ENCODE assay signal across 2 cellular contexts in genomic region chr1:6009120-6010040, GRCh38.
A peak's percentile ranks its signal among the peaks of the same experiment; 100 is the strongest.
TF ChIP-seq lines count a peak whose summit lies in the region.

No MANE protein-coding gene starts in this region.

TF ChIP-seq in IMR-90, 13 proteins besides CTCF, POLR2A, EP300 and RAD21:
- TF ChIP-seq RCOR1 (IDR thresholded peaks at IDR 0.05; ENCODE audit: insufficient replicate concordance, low read length), result no peak
- no peak for TF ChIP-seq MAFK (IDR thresholded peaks at IDR 0.05; ENCODE audit: low read depth, low read length)
- TF ChIP-seq USF2 (IDR thresholded peaks at IDR 0.05; ENCODE audit: low read depth, low read length), result no peak
- TF ChIP-seq RFX5 (IDR thresholded peaks at IDR 0.05; ENCODE audit: low read depth, low read length), result no peak
- TF ChIP-seq BHLHE40 (IDR thresholded peaks at IDR 0.05; ENCODE audit: low read depth, low read length), result no peak
- no peak for TF ChIP-seq FOS (IDR thresholded peaks at IDR 0.05; ENCODE audit: low read depth, low read length)
- no peak for TF ChIP-seq CHD1 (IDR thresholded peaks at IDR 0.05; ENCODE audit: low read depth, low read length)
- TF ChIP-seq MXI1 (IDR thresholded peaks at IDR 0.05; ENCODE audit: borderline replicate concordance, low read depth, low read length), result no peak
- TF ChIP-seq NFE2L2 (IDR thresholded peaks at IDR 0.05; ENCODE audit: low read depth, low read length), result no peak
- TF ChIP-seq MAZ (IDR thresholded peaks at IDR 0.05; ENCODE audit: borderline replicate concordance, low read depth, low read length), result no peak
- no peak for TF ChIP-seq ELK1 (IDR thresholded peaks at IDR 0.05; ENCODE audit: borderline replicate concordance, low read depth, low read length)
- TF ChIP-seq SMC3 (IDR thresholded peaks at IDR 0.05; ENCODE audit: low read depth, low read length), result no peak
- no peak for TF ChIP-seq CEBPB (IDR thresholded peaks at IDR 0.05; ENCODE audit: low read depth, low read length)

TF ChIP-seq in K562, 482 proteins besides CTCF, POLR2A, EP300 and RAD21:
- TF ChIP-seq SRSF3 (IDR thresholded peaks at IDR 0.05; ENCODE audit: insufficient read depth, low read length) (no peak), MAFK (IDR thresholded peaks at IDR 0.05; ENCODE audit: low read length) (no peak), TAF15 (IDR thresholded peaks at IDR 0.05; ENCODE audit: low read depth, low read length) (no peak), ELK1 (CRISPR knock-in tag; IDR thresholded peaks at IDR 0.05) (no peak), ELF4 (CRISPR knock-in tag; IDR thresholded peaks at IDR 0.05) (no peak), LEF1 (IDR thresholded peaks at IDR 0.05) (peak; percentile 21; the same call in 1 of the 2 replicates), RFX5 (IDR thresholded peaks at IDR 0.05; ENCODE audit: low read depth, low read length) (no peak), CEBPB (tag; IDR thresholded peaks at IDR 0.05) (peak; percentile 88), ADNP (tag; IDR thresholded peaks at IDR 0.05) (no peak), RHOXF2B (CRISPR knock-in tag; conservative IDR thresholded peaks at IDR 0.05) (no peak), SMARCC2 (IDR thresholded peaks at IDR 0.05; ENCODE audit: low read depth) (0 out of 2 replicates have a peak, but pooled peaks have one; percentile 23), ARID1B (IDR thresholded peaks at IDR 0.05) (peak; percentile 40; the same call in 1 of the 2 replicates), ZNF778 (CRISPR knock-in tag; IDR thresholded peaks at IDR 0.05) (no peak), NCOA6 (IDR thresholded peaks at IDR 0.05) (no peak), DLX4 (CRISPR knock-in tag; IDR thresholded peaks at IDR 0.05) (no peak), FUS (optimal IDR thresholded peaks at IDR 0.05; ENCODE audit: low read depth, low read length) (no peak), DPF2 (IDR thresholded peaks at IDR 0.05) (peak; percentile 48; the same call in 1 of the 2 replicates), HDAC2 (IDR thresholded peaks at IDR 0.05) (0 out of 2 replicates have a peak, but pooled peaks have one; percentile 48), CBFA2T3 (IDR thresholded peaks at IDR 0.05) (peak; percentile 38; the same call in 1 of the 2 replicates), ZNF121 (CRISPR knock-in tag; conservative IDR thresholded peaks at IDR 0.05) (0 out of 2 replicates have a peak, but pooled peaks have one; percentile 24), ZBED1 (IDR thresholded peaks at IDR 0.05) (no peak), SMARCA4 (IDR thresholded peaks at IDR 0.05) (peak; percentile 51; the same call in 1 of the 2 replicates), E2F3 (CRISPR knock-in tag; IDR thresholded peaks at IDR 0.05) (no peak), ZNF384 (IDR thresholded peaks at IDR 0.05; ENCODE audit: low read depth, low read length) (peak; percentile 29; the same call in 1 of the 2 replicates), SP2 (IDR thresholded peaks at IDR 0.05; ENCODE audit: extremely low read depth, low read depth, low read length, poor library complexity, severe bottlenecking) (no peak), PPARD (CRISPR knock-in tag; IDR thresholded peaks at IDR 0.05) (no peak), CEBPG (CRISPR knock-in tag; IDR thresholded peaks at IDR 0.05) (no peak), CEBPG (tag; conservative IDR thresholded peaks at IDR 0.05 in 1 of 2, IDR thresholded peaks at IDR 0.05 in 1 of 2) (peak in 1 of 2 experiments; percentile 37; a peak in 1 of 4 replicates), HMGN3 (IDR thresholded peaks at IDR 0.05; ENCODE audit: borderline replicate concordance, extremely low read depth, insufficient read length, low read depth, low read length) (no peak), BCOR (IDR thresholded peaks at IDR 0.05) (0 out of 2 replicates have a peak, but pooled peaks have one; percentile 27), ZNF124 (CRISPR knock-in tag; IDR thresholded peaks at IDR 0.05) (no peak), MAFF (IDR thresholded peaks at IDR 0.05; ENCODE audit: low read length) (no peak), ZNF263 (CRISPR knock-in tag; IDR thresholded peaks at IDR 0.05; ENCODE audit: borderline replicate concordance) (0 out of 2 replicates have a peak, but pooled peaks have one; percentile 14), TEAD4 (IDR thresholded peaks at IDR 0.05; ENCODE audit: low read length) (peak; percentile 31; the same call in 1 of the 2 replicates), TEAD4 (CRISPR knock-in tag; IDR thresholded peaks at IDR 0.05; ENCODE audit: borderline replicate concordance) (no peak)
- TF ChIP-seq, protein P1, sequence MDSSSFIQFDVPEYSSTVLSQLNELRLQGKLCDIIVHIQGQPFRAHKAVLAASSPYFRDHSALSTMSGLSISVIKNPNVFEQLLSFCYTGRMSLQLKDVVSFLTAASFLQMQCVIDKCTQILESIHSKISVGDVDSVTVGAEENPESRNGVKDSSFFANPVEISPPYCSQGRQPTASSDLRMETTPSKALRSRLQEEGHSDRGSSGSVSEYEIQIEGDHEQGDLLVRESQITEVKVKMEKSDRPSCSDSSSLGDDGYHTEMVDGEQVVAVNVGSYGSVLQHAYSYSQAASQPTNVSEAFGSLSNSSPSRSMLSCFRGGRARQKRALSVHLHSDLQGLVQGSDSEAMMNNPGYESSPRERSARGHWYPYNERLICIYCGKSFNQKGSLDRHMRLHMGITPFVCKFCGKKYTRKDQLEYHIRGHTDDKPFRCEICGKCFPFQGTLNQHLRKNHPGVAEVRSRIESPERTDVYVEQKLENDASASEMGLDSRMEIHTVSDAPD (CRISPR knock-in tag; IDR thresholded peaks at IDR 0.05), result no peak
- TF ChIP-seq, protein P2, sequence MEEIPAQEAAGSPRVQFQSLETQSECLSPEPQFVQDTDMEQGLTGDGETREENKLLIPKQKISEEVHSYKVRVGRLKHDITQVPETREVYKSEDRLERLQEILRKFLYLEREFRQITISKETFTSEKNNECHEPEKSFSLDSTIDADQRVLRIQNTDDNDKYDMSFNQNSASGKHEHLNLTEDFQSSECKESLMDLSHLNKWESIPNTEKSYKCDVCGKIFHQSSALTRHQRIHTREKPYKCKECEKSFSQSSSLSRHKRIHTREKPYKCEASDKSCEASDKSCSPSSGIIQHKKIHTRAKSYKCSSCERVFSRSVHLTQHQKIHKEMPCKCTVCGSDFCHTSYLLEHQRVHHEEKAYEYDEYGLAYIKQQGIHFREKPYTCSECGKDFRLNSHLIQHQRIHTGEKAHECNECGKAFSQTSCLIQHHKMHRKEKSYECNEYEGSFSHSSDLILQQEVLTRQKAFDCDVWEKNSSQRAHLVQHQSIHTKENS (CRISPR knock-in tag; IDR thresholded peaks at IDR 0.05), result no peak
- TF ChIP-seq, protein P3, sequence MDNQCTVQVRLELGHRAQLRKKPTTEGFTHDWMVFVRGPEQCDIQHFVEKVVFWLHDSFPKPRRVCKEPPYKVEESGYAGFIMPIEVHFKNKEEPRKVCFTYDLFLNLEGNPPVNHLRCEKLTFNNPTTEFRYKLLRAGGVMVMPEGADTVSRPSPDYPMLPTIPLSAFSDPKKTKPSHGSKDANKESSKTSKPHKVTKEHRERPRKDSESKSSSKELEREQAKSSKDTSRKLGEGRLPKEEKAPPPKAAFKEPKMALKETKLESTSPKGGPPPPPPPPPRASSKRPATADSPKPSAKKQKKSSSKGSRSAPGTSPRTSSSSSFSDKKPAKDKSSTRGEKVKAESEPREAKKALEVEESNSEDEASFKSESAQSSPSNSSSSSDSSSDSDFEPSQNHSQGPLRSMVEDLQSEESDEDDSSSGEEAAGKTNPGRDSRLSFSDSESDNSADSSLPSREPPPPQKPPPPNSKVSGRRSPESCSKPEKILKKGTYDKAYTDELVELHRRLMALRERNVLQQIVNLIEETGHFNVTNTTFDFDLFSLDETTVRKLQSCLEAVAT (IDR thresholded peaks at IDR 0.05), result peak in 1 of 2 experiments; percentile 74; a peak in 2 of 4 replicates
- TF ChIP-seq, protein P4, sequence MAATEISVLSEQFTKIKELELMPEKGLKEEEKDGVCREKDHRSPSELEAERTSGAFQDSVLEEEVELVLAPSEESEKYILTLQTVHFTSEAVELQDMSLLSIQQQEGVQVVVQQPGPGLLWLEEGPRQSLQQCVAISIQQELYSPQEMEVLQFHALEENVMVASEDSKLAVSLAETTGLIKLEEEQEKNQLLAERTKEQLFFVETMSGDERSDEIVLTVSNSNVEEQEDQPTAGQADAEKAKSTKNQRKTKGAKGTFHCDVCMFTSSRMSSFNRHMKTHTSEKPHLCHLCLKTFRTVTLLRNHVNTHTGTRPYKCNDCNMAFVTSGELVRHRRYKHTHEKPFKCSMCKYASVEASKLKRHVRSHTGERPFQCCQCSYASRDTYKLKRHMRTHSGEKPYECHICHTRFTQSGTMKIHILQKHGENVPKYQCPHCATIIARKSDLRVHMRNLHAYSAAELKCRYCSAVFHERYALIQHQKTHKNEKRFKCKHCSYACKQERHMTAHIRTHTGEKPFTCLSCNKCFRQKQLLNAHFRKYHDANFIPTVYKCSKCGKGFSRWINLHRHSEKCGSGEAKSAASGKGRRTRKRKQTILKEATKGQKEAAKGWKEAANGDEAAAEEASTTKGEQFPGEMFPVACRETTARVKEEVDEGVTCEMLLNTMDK (IDR thresholded peaks at IDR 0.05; ENCODE audit: borderline replicate concordance, insufficient read depth, low read depth, low read length, poor library complexity, severe bottlenecking), result no peak
- TF ChIP-seq, protein P5, sequence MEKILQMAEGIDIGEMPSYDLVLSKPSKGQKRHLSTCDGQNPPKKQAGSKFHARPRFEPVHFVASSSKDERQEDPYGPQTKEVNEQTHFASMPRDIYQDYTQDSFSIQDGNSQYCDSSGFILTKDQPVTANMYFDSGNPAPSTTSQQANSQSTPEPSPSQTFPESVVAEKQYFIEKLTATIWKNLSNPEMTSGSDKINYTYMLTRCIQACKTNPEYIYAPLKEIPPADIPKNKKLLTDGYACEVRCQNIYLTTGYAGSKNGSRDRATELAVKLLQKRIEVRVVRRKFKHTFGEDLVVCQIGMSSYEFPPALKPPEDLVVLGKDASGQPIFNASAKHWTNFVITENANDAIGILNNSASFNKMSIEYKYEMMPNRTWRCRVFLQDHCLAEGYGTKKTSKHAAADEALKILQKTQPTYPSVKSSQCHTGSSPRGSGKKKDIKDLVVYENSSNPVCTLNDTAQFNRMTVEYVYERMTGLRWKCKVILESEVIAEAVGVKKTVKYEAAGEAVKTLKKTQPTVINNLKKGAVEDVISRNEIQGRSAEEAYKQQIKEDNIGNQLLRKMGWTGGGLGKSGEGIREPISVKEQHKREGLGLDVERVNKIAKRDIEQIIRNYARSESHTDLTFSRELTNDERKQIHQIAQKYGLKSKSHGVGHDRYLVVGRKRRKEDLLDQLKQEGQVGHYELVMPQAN (IDR thresholded peaks at IDR 0.05; ENCODE audit: borderline replicate concordance), result no peak
